13 cellular contexts compared by ENCODE assay signal in genomic region chr11:76788661-76789442, GRCh38. TPM values are rescaled to one million over a fixed set of nuclear protein-coding genes. Genes with fewer than 3 reads are reported as not detected.
DNase-seq lines count a peak whose midpoint lies in the region; ATAC-seq, FAIRE-seq and TF ChIP-seq lines count a peak whose summit lies in the region.
"Had no signal": no experiment of that assay in that cellular context is flagged by ENCODE, and none has a peak within 500 bp of the region (broad histone marks: within the 10 kb centered on the region; RNA-seq: fewer than 3 reads in every experiment).

No MANE protein-coding gene starts in this region.

- DNase-seq in DMS79 treated with DMSO at 0.1 percent for 48 hours (lab: John Stamatoyannopoulos, UW) = peak; percentile 86
- DNase-seq in Peyer's patch = peak in 2 of 3 donors; percentile 85 to 90
- no peak for DNase-seq in right atrium auricular region (ENCODE audit: low spot score)
- DNase-seq in prostate gland (ENCODE audit: low spot score) = peak; percentile 93
- DNase-seq in GM12892 (ENCODE audit: insufficient read length) = no peak
- no peak for DNase-seq in stimulated activated naive CD8-positive, alpha-beta T cell treated with anti-CD3 and anti-CD28 coated beads, Interleukin-15, amount 100 ng/mL, for 72 hours
- no peak for DNase-seq in NCI-H2107 treated with DMSO at 0.1 percent for 48 hours (lab: John Stamatoyannopoulos, UW; ENCODE audit: unreplicated experiment)
- DNase-seq: activated gamma-delta T cell; NCI-H1417 treated with DMSO at 0.1 percent for 48 hours; stimulated activated CD4-positive, alpha-beta T cell treated with anti-CD3 and anti-CD28 coated beads, Interleukin-2, amount 100 ng/mL, for 24 hours; T-helper 17 cell had no signal

- H3K4me1 ChIP-seq in Peyer's patch (peaks cover under 1 to 77% (median 5%) of the 10 kb centered on the region in 4 donors), right atrium auricular region (peaks cover 0 to 53% of the 10 kb centered on the region in 2 donors), prostate gland (replicated peaks) (peaks cover 13% of the 10 kb centered on the region)

- ATAC-seq in stimulated activated naive CD8-positive, alpha-beta T cell treated with anti-CD3 and anti-CD28 coated beads, Interleukin-15, amount 100 ng/mL, for 72 hours = no peak
- ATAC-seq in GM19035 (IDR thresholded peaks at IDR 0.05; ENCODE audit: unreplicated experiment) = no peak
- ATAC-seq: T-helper 17 cell had no signal

- TF ChIP-seq POLR2A in Peyer's patch (IDR thresholded peaks at IDR 0.05) (no peak), prostate gland (IDR thresholded peaks at IDR 0.05) (no peak), GM12892 (IDR thresholded peaks at IDR 0.05; ENCODE audit: low read depth, low read length) (no peak)

- H3K4me1 Mint-ChIP-seq in stimulated activated naive CD8-positive, alpha-beta T cell treated with anti-CD3 and anti-CD28 coated beads, Interleukin-15, amount 100 ng/mL, for 72 hours = peaks cover 41% of the 10 kb centered on the region
- H3K4me1 Mint-ChIP-seq: T-helper 17 cell had no signal

- H3K27ac Mint-ChIP-seq in stimulated activated naive CD8-positive, alpha-beta T cell treated with anti-CD3 and anti-CD28 coated beads, Interleukin-15, amount 100 ng/mL, for 72 hours = no peak overlapping the region
- H3K27ac Mint-ChIP-seq: T-helper 17 cell had no signal

- WGBS in prostate gland = 49% methylated on average over 10 of the region's 10 CpGs

- peaks cover 7 to 8% of the 10 kb centered on the region in 2 donors for H3K9me3 Mint-ChIP-seq in stimulated activated naive CD8-positive, alpha-beta T cell treated with anti-CD3 and anti-CD28 coated beads, Interleukin-15, amount 100 ng/mL, for 72 hours

- TF ChIP-seq CTCF in Peyer's patch (IDR thresholded peaks at IDR 0.05) (peak in 2 of 6 experiments; percentile 13 to 30), right atrium auricular region (IDR thresholded peaks at IDR 0.05) (no peak), prostate gland (IDR thresholded peaks at IDR 0.05) (peak in 1 of 4 experiments; percentile 37)

- no peak overlapping the region for H3K4me3 Mint-ChIP-seq in stimulated activated naive CD8-positive, alpha-beta T cell treated with anti-CD3 and anti-CD28 coated beads, Interleukin-15, amount 100 ng/mL, for 72 hours
- H3K4me3 Mint-ChIP-seq: T-helper 17 cell had no signal

- no peaks in the 10 kb centered on the region for H3K36me3 ChIP-seq in Peyer's patch
- H3K36me3 ChIP-seq in right atrium auricular region = no peaks in the 10 kb centered on the region
- no peaks in the 10 kb centered on the region for H3K36me3 ChIP-seq in prostate gland

- H3K9me3 ChIP-seq in Peyer's patch = no peaks in the 10 kb centered on the region
- no peaks in the 10 kb centered on the region for H3K9me3 ChIP-seq in right atrium auricular region
- no peaks in the 10 kb centered on the region for H3K9me3 ChIP-seq in prostate gland

- no peak for FAIRE-seq in GM12892 (lab: Jason Lieb, UNC)
- FAIRE-seq: G401.6 had no signal

- H3K4me3 ChIP-seq in Peyer's patch (peak overlapping the region in 1 of 4 donors; percentile 0), right atrium auricular region (no peak overlapping the region), prostate gland (no peak overlapping the region)

- H3K27me3 ChIP-seq in Peyer's patch (no peaks in the 10 kb centered on the region), right atrium auricular region (no peaks in the 10 kb centered on the region), prostate gland (replicated peaks; ENCODE audit: insufficient read depth) (no peaks in the 10 kb centered on the region)

- peak overlapping the region in 3 of 4 donors; percentile 51 to 86 (median 75) for H3K27ac ChIP-seq in Peyer's patch
- peak overlapping the region; percentile 12 to 40 for H3K27ac ChIP-seq in right atrium auricular region
- H3K27ac ChIP-seq in prostate gland = peak overlapping the region; percentile 74 to 79

- intact Hi-C loops in prostate gland (cut with DNase I) = no loop called here

- H3K27me3 Mint-ChIP-seq in stimulated activated naive CD8-positive, alpha-beta T cell treated with anti-CD3 and anti-CD28 coated beads, Interleukin-15, amount 100 ng/mL, for 72 hours = peaks cover 47% of the 10 kb centered on the region

RNA-seq across cellular contexts. Expression of gene TSKU, which starts 5.7 kb away (rescaled TPM):
- total RNA-seq in Peyer's patch = 100 to 1,000 TPM in 2 of 4 donors, 10 to 100 TPM in 2; 27.2 to 152 (median 87.2) TPM
- total RNA-seq in right atrium auricular region = 10 to 100 TPM; 18.7 to 46.6 TPM
- 10 to 100 TPM; 71.2 to 72.8 TPM for total RNA-seq in prostate gland
- polyA plus RNA-seq in GM12892 (2012; ENCODE audit: missing spikeins) = 0.40 TPM
- total RNA-seq: T-helper 17 cell had no signal

Comparison
In these comparisons a context has a peak if more than half of its experiments do, and no peak if none do; other contexts are left out.
1. DNase-seq: peak in DMS79 treated with DMSO at 0.1 percent for 48 hours (single experiment), Peyer's patch (2 of 3) and prostate gland (single experiment); none in right atrium auricular region (single experiment), GM12892 (single experiment), stimulated activated naive CD8-positive, alpha-beta T cell treated with anti-CD3 and anti-CD28 coated beads, Interleukin-15, amount 100 ng/mL, for 72 hours (0 of 2) and NCI-H2107 treated with DMSO at 0.1 percent for 48 hours (single experiment).
2. H3K27ac ChIP-seq: peak in every context shown above with its lines; median percentile 76 in prostate gland; 75 in Peyer's patch; 26 in right atrium auricular region.